8 cellular contexts compared by ENCODE assay signal in the genomic region with DNA sequence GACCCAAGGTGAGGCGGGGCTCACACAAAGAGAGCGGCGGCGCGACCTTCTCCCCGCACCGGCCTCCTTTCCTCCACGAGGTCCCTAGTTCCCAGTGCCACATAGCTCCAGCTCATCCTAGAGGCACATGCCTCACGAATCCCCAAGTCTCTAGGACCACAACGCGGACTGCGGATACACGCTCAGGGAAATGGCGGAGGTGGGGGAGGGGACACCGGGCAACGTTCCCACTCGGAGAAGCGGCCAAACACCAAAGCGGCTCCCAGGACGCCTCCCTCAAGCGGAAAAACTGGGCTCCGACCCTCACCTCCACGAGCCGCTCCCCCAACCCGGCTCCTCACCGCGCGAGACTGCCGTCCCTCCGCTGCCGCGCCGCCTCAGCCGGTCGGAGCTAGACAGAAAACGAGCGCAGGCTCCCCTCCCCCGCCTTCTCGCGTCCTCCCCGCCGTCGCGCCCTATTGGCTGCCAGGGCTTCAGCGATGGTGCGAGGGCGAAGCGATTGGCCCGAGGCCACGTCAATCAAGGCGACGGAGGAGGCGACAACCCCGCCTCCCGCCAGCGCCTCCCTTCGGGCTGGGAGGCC. TPM values are rescaled to one million over a fixed set of nuclear protein-coding genes. Genes with fewer than 3 reads are reported as not detected.
A peak's percentile ranks its signal among the peaks of the same experiment; 100 is the strongest.
DNase-seq lines count a peak whose midpoint lies in the region; ATAC-seq and TF ChIP-seq lines count a peak whose summit lies in the region.

TSS of gene HNRNPK (minus strand) at position 404 of the 583 bp plus-strand sequence. CDS start 1,963 bp downstream, outside the sequence.

- BruUV-seq in Calu3 (replicated peaks; lab: Mats Ljungman, UMichigan), result no TSS peak

- intact Hi-C loops in Calu3 (cut with micrococcal nuclease; ENCODE audit: unreplicated experiment), result no loop called here

- H3K9me3 ChIP-seq in HUES48 (ENCODE audit: control insufficient read depth, insufficient read depth, low read length) (no peaks in the 10 kb centered on the region), NT2/D1 (ENCODE audit: insufficient read depth, low read length) (no peaks in the 10 kb centered on the region), endodermal cell (ENCODE audit: control insufficient read depth, low read length) (no peaks in the 10 kb centered on the region)

- 0% methylated on average over 28 to 57 of the region's 57 CpGs for WGBS in endodermal cell (ENCODE audit: insufficient coverage in 1 of 2, insufficient read length in 1 of 2), 2 experiments

- H3K4me1 Mint-ChIP-seq in Calu3 (ENCODE audit: low read depth, unreplicated experiment), result peaks cover 22% of the 10 kb centered on the region
- H3K4me1 Mint-ChIP-seq in endodermal cell, result peaks cover 36% of the 10 kb centered on the region

- H3K4me1 ChIP-seq in HUES48 (ENCODE audit: control insufficient read depth, insufficient read depth, low read length) (peaks cover 19% of the 10 kb centered on the region; the same call in 1 of the 2 replicates), NT2/D1 (ENCODE audit: insufficient read depth, insufficient read length) (peaks cover 3% of the 10 kb centered on the region), endodermal cell (ENCODE audit: control insufficient read depth, insufficient read depth, low read length) (no peaks in the 10 kb centered on the region)

- H3K4me3 ChIP-seq in HUES48 (ENCODE audit: low read depth, low read length) (peak within 1 kb of the TSS; percentile 98), NT2/D1 (ENCODE audit: insufficient read length, low read depth) (peak within 1 kb of the TSS; percentile 100), endodermal cell (ENCODE audit: low read length) (peak within 1 kb of the TSS; percentile 100)

- H3K27me3 ChIP-seq in HUES48 (ENCODE audit: control insufficient read depth, insufficient read depth, low read length), result no peaks in the 10 kb centered on the region
- no peaks in the 10 kb centered on the region for H3K27me3 ChIP-seq in NT2/D1 (ENCODE audit: insufficient read depth, insufficient read length)
- H3K27me3 ChIP-seq in endodermal cell (ENCODE audit: control insufficient read depth, insufficient read depth, low read length, poor library complexity, severe bottlenecking), result no peaks in the 10 kb centered on the region

- H3K36me3 ChIP-seq in HUES48 (ENCODE audit: control insufficient read depth, insufficient read depth, low read length) (peaks cover 40% of the 10 kb centered on the region), NT2/D1 (ENCODE audit: insufficient read depth, insufficient read length, low read length) (peaks cover 49% of the 10 kb centered on the region), endodermal cell (ENCODE audit: control insufficient read depth, insufficient read depth, low read length) (peaks cover 42% of the 10 kb centered on the region)

- H3K27ac Mint-ChIP-seq in Calu3 (ENCODE audit: unreplicated experiment) (peak within 1 kb of the TSS; percentile 94), endodermal cell (peak within 1 kb of the TSS; percentile 99)

- CTCF ChIA-PET in Calu3 (lab: Charles Lee), result interaction anchor here (0.5 to 0.6 kb wide), 2 partner anchors 40 to 151 kb away, joined by 3 to 7 read pairs; no protein-coding TSS in a partner anchor

- TF ChIP-seq CTCF in Calu3 (IDR thresholded peaks at IDR 0.05; ENCODE audit: unreplicated experiment) (no peak), endodermal cell (conservative IDR thresholded peaks at IDR 0.05) (no peak)

- H3K9me3 Mint-ChIP-seq in Calu3 (ENCODE audit: low read depth, unreplicated experiment) (no peaks in the 10 kb centered on the region), endodermal cell (no peaks in the 10 kb centered on the region)

- DNase-seq in Calu3 (peak; percentile 98), NT2/D1 (ENCODE audit: low read depth, low spot score) (peak; percentile 98), endodermal cell (peak; percentile 99), mesenteric fat pad (ENCODE audit: low spot score) (peak; percentile 100)
- peak; percentile 98 for DNase-seq in activated CD8-positive, alpha-beta memory T cell treated with anti-CD3 and anti-CD28 coated beads, Interleukin-2, amount 50 U/mL, for 24 hours (ENCODE audit: extremely low read depth)
- peak; percentile 99 for DNase-seq in stimulated activated CD8-positive, alpha-beta memory T cell treated with anti-CD3 and anti-CD28 coated beads, Interleukin-15, amount 100 ng/mL, for 1 hour (ENCODE audit: low read depth)

- peak; percentile 79 for ATAC-seq in GM21423 (IDR thresholded peaks at IDR 0.05; ENCODE audit: unreplicated experiment)

- peak within 1 kb of the TSS; percentile 100 for H3K9ac ChIP-seq in HUES48 (ENCODE audit: low read depth, low read length)
- peak within 1 kb of the TSS; percentile 100 for H3K9ac ChIP-seq in NT2/D1 (ENCODE audit: insufficient read length, low read depth)
- H3K9ac ChIP-seq in endodermal cell (ENCODE audit: extremely low read depth, low read length, poor library complexity, severe bottlenecking), result peak within 1 kb of the TSS; percentile 100

- peaks cover 74% of the 10 kb centered on the region for H3K36me3 Mint-ChIP-seq in Calu3 (ENCODE audit: insufficient read depth, unreplicated experiment)
- peaks cover 48% of the 10 kb centered on the region for H3K36me3 Mint-ChIP-seq in endodermal cell (ENCODE audit: low read depth)

- H3K27me3 Mint-ChIP-seq in Calu3 (ENCODE audit: unreplicated experiment) (no peaks in the 10 kb centered on the region), endodermal cell (ENCODE audit: insufficient read depth) (no peaks in the 10 kb centered on the region)

- H3K4me3 Mint-ChIP-seq in Calu3 (ENCODE audit: low read depth, unreplicated experiment) (peak within 1 kb of the TSS; percentile 87), endodermal cell (peak within 1 kb of the TSS; percentile 99)

- H3K27ac ChIP-seq in HUES48 (ENCODE audit: low read depth, low read length) (peak within 1 kb of the TSS; percentile 99), endodermal cell (ENCODE audit: low read depth, low read length) (peak within 1 kb of the TSS; percentile 100)

RNA-seq across cellular contexts. Expression of gene HNRNPK, which starts in this region (rescaled TPM):
- total RNA-seq in Calu3 (2022) (517 and 543 TPM in 2 replicates), endodermal cell (100 to 1,000 TPM; 714 to 780 TPM), mesenteric fat pad (441 TPM)
- polyA plus RNA-seq in endodermal cell (2013, experiment 1 of 2), result 803 TPM
- polyA plus RNA-seq in endodermal cell (2013, experiment 2 of 2), result 769 TPM

Comparison
In these comparisons a context has a peak if more than half of its experiments do, and no peak if none do; other contexts are left out.
1. Peak in every context shown above with its lines: DNase-seq, ATAC-seq, H3K4me3 ChIP-seq and H3K27ac ChIP-seq.